ENCODE assay signal across 20 cellular contexts in genomic region chr11:127458561-127458960, GRCh38.
"Had no signal": no experiment of that assay in that cellular context is flagged by ENCODE, and none has a peak within 500 bp of the region (broad histone marks: within the 10 kb centered on the region; RNA-seq: fewer than 3 reads in every experiment).

No MANE protein-coding gene starts in this region.

- H3K36me3 ChIP-seq: adrenal gland, heart right ventricle, stomach, suprapubic skin, tibial nerve had no signal

- DNase-seq: activated CD8-positive, alpha-beta memory T cell treated with anti-CD3 and anti-CD28 coated beads for 24 hours; activated CD8-positive, alpha-beta memory T cell treated with anti-CD3 and anti-CD28 coated beads, Interleukin-2, amount 50 U/mL, for 4 hours; activated naive CD4-positive, alpha-beta T cell; activated T-cell treated with anti-CD3 and anti-CD28 coated beads, Interleukin-2, amount 50 U/mL, for 24 hours; adrenal gland; cerebellar nuclear complex; heart right ventricle; left colon; mesenchymal stem cell; mucosa of descending colon; nephron progenitor cell; posterior cingulate gyrus; small intestine; stimulated activated CD4-positive, alpha-beta T cell treated with anti-CD3 and anti-CD28 coated beads, Interleukin-2, amount 100 ng/mL, for 24 hours; stomach; T-helper 9 cell had no signal

- H3K4me1 ChIP-seq: adrenal gland, heart right ventricle, stomach, suprapubic skin, tibial nerve had no signal

- H3K27ac ChIP-seq: adrenal gland, coronary artery, epithelial cell of prostate, heart right ventricle, stomach, suprapubic skin, tibial nerve had no signal

- H3K27me3 ChIP-seq: adrenal gland, stomach, suprapubic skin, tibial nerve had no signal

- H3K9me3 ChIP-seq: adrenal gland, heart right ventricle, mucosa of descending colon, stomach, suprapubic skin, tibial nerve had no signal

- H3K4me3 ChIP-seq: adrenal gland, coronary artery, heart right ventricle, mucosa of descending colon, stomach, suprapubic skin, tibial nerve had no signal
